1 cellular context compared by ENCODE assay signal in genomic region chr7:1946461-1947450, GRCh38.
TF ChIP-seq lines count a peak whose summit lies in the region.

No MANE protein-coding gene starts in this region.

TF ChIP-seq in GM23338, 12 proteins besides CTCF, POLR2A, EP300 and RAD21 (continued from another document):
- TF ChIP-seq ZNF462 (CRISPR knock-in tag; IDR thresholded peaks at IDR 0.05) (no peak), REST (IDR thresholded peaks at IDR 0.05; ENCODE audit: unreplicated experiment) (no peak), ZNF331 (CRISPR knock-in tag; IDR thresholded peaks at IDR 0.05; ENCODE audit: low read depth) (no peak), EZH2phosphoT487 (IDR thresholded peaks at IDR 0.05; ENCODE audit: unreplicated experiment) (no peak), ZNF114 (CRISPR knock-in tag; IDR thresholded peaks at IDR 0.05) (no peak), CREB1 (CRISPR knock-in tag; IDR thresholded peaks at IDR 0.05; ENCODE audit: low read depth) (no peak)
